Comparison of ENCODE assay signal across 8 cellular contexts in the genomic region with DNA sequence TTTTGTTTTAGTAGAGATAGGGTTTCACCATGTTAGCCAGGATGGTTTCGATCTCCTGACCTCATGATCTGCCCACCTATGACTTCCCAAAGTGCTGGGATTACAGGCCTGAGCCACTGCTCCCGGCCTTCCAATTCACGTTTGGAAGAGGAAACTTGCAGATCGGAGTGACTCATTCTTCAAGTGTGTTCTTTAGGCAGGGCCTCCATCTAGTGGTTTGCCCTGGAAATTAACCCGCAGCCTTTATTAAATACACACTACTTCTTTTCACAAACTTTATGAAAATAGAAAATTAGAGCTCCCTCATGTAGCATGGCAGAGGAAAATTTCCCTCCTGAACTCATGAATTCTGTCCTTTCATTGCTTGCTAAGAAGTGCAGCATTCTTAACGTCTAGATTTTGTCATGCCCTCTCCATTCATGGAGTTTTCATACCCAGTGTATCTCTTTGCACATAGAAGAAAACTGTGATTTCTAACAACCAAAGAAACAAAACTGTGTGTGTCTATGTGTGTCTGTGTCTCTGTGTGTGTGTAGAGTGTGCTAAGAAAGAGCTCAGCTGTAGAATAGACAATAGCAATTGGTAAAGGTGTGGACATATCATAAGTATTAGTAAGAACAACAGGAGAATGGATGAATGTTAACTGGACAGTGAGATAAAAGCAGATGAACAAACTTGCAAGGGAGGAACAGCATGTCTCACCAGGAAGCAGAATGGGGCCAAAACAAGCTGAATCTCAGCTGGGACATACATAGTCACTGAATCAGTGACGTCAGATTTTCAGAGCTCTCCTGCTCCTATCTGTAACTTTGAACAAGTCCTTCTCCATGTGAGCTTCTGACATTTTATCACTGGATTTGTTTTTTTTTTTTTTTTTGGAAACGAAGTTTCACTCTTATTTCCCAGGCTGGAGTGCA.
DNase-seq lines count a peak whose midpoint lies in the region; ATAC-seq and TF ChIP-seq lines count a peak whose summit lies in the region.

No MANE protein-coding gene starts in this region.

- ATAC-seq in HG02642 (IDR thresholded peaks at IDR 0.05; ENCODE audit: poor library complexity, unreplicated experiment): peak; percentile 64
- no peak for ATAC-seq in stimulated activated naive CD8-positive, alpha-beta T cell treated with anti-CD3 and anti-CD28 coated beads, Interleukin-15, Interleukin-2, amounts not matched to agents 100 U/mL and 50 U/mL, for 24 hours

- no peak overlapping the region; the same call in 1 of the 2 replicates for H3K27ac ChIP-seq in VCaP

- no peaks in the 10 kb centered on the region for H3K27me3 Mint-ChIP-seq in activated naive CD4-positive, alpha-beta T cell treated with anti-CD3 and anti-CD28 coated beads, Interleukin-2, amount 10 ng/mL, durations not matched to agents 7 days and 5 days

- no peaks in the 10 kb centered on the region for H3K9me3 Mint-ChIP-seq in activated naive CD4-positive, alpha-beta T cell treated with anti-CD3 and anti-CD28 coated beads, Interleukin-2, amount 10 ng/mL, durations not matched to agents 7 days and 5 days

- intact Hi-C loops in posterior cingulate gyrus (cut with DNase I): loop anchor here (2.0 to 5.0 kb wide), 2 partner anchors 404 to 862 kb away; no protein-coding TSS in a partner anchor

- H3K4me3 Mint-ChIP-seq in activated naive CD4-positive, alpha-beta T cell treated with anti-CD3 and anti-CD28 coated beads, Interleukin-2, amount 10 ng/mL, durations not matched to agents 7 days and 5 days: no peak overlapping the region

- H3K4me1 Mint-ChIP-seq in activated naive CD4-positive, alpha-beta T cell treated with anti-CD3 and anti-CD28 coated beads, Interleukin-2, amount 10 ng/mL, durations not matched to agents 7 days and 5 days: no peaks in the 10 kb centered on the region

- H3K36me3 Mint-ChIP-seq in activated naive CD4-positive, alpha-beta T cell treated with anti-CD3 and anti-CD28 coated beads, Interleukin-2, amount 10 ng/mL, durations not matched to agents 7 days and 5 days: no peaks in the 10 kb centered on the region

- CTCF ChIA-PET in activated naive CD4-positive, alpha-beta T cell treated with anti-CD3 and anti-CD28 coated beads, Interleukin-2, amount 10 ng/mL, durations not matched to agents 7 days and 5 days (lab: Charles Lee): interaction anchor here (0.6 to 1.1 kb wide), 3 partner anchors 123 to 862 kb away, joined by 3 read pairs; no protein-coding TSS in a partner anchor

- peak; percentile 21 for DNase-seq in activated naive CD4-positive, alpha-beta T cell treated with anti-CD3 and anti-CD28 coated beads, Interleukin-2, amount 10 ng/mL, durations not matched to agents 7 days and 5 days
- no peak for DNase-seq in activated naive CD4-positive, alpha-beta T cell (lab: John Stamatoyannopoulos, UW)
- DNase-seq in NCI-H2029 (lab: John Stamatoyannopoulos, UW) (peak; percentile 53), germinal center (ENCODE audit: low spot score) (peak; percentile 10), posterior cingulate gyrus (peak in 6 of 10 donors; percentile 21 to 84 (median 49))
- no peak for DNase-seq in stimulated activated naive CD8-positive, alpha-beta T cell treated with anti-CD3 and anti-CD28 coated beads, Interleukin-15, Interleukin-2, amounts not matched to agents 100 U/mL and 50 U/mL, for 24 hours

- peak; percentile 91 for TF ChIP-seq CTCF in VCaP (conservative IDR thresholded peaks at IDR 0.05)

- no peak overlapping the region for H3K27ac Mint-ChIP-seq in activated naive CD4-positive, alpha-beta T cell treated with anti-CD3 and anti-CD28 coated beads, Interleukin-2, amount 10 ng/mL, durations not matched to agents 7 days and 5 days

Comparison
In these comparisons a context has a peak if more than half of its experiments do, and no peak if none do; other contexts are left out.
1. DNase-seq: peak in activated naive CD4-positive, alpha-beta T cell treated with anti-CD3 and anti-CD28 coated beads, Interleukin-2, amount 10 ng/mL, durations not matched to agents 7 days and 5 days (single experiment), NCI-H2029 (single experiment), germinal center (single experiment) and posterior cingulate gyrus (6 of 10); none in activated naive CD4-positive, alpha-beta T cell (0 of 4) and stimulated activated naive CD8-positive, alpha-beta T cell treated with anti-CD3 and anti-CD28 coated beads, Interleukin-15, Interleukin-2, amounts not matched to agents 100 U/mL and 50 U/mL, for 24 hours (single experiment).